ENCODE assay signal across 1 cellular context in genomic region chr5:65811004-65811403, GRCh38.
TF ChIP-seq lines count a peak whose summit lies in the region.

No MANE protein-coding gene starts in this region.

TF ChIP-seq in SK-N-SH treated with all-trans-retinoic acid at 6 μM for 48 hours, 23 proteins besides CTCF, POLR2A, EP300 and RAD21 (continued from another document):
- TF ChIP-seq PPARA (CRISPR knock-in tag; IDR thresholded peaks at IDR 0.05; ENCODE audit: borderline replicate concordance) (no peak), TSHZ2 (CRISPR knock-in tag; IDR thresholded peaks at IDR 0.05) (no peak), ESRRG (CRISPR knock-in tag; IDR thresholded peaks at IDR 0.05) (no peak), SNAI2 (CRISPR knock-in tag; IDR thresholded peaks at IDR 0.05) (no peak), POU6F1 (CRISPR knock-in tag; IDR thresholded peaks at IDR 0.05; ENCODE audit: borderline replicate concordance, low read depth) (no peak), PATZ1 (CRISPR knock-in tag; IDR thresholded peaks at IDR 0.05; ENCODE audit: borderline replicate concordance) (no peak)
